1 cellular context compared by ENCODE assay signal in the genomic region with DNA sequence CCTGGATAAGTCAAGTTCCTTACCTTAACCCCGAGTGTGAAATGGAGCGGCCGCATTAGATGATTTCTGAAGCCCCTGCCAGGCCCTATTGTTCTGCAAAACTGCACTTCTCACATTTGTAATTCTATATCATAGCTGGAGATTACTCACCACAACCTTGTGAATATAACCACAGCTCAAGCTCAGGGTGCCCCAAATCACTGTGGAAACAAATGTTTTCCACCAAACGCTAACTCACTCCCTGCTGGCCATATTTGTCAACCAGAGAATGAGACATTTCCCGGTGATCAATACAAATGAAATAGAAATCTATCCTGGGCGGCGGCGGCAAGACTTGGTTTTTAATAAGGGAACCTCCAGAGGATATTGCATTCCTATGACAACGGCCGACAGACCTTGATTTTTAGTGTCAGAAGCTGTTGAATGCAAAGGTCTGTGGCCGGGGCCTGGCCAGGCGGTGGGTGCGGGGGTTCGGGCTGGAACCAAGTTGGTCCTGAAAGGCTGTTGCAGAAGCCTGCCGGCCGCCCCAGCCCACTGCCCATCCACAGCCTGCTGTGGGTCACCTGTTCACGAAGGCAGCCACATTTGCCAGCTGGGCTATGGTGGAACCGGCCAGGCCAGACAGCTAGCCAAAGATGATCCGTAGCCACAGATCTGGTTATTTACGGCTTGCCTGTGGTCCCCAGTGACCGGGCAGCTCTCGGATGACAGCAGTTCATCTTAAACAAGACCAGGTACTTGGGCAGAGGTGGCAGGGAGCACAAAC.
TF ChIP-seq lines count a peak whose summit lies in the region.

No MANE protein-coding gene starts in this region.

TF ChIP-seq in WTC11, 78 proteins besides CTCF, POLR2A, EP300 and RAD21 (continued from another document):
- TF ChIP-seq, protein P1, sequence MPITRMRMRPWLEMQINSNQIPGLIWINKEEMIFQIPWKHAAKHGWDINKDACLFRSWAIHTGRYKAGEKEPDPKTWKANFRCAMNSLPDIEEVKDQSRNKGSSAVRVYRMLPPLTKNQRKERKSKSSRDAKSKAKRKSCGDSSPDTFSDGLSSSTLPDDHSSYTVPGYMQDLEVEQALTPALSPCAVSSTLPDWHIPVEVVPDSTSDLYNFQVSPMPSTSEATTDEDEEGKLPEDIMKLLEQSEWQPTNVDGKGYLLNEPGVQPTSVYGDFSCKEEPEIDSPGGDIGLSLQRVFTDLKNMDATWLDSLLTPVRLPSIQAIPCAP (CRISPR knock-in tag; IDR thresholded peaks at IDR 0.05) = no peak
- TF ChIP-seq NR1H2 (CRISPR knock-in tag; IDR thresholded peaks at IDR 0.05) = no peak
- TF ChIP-seq, protein P2, sequence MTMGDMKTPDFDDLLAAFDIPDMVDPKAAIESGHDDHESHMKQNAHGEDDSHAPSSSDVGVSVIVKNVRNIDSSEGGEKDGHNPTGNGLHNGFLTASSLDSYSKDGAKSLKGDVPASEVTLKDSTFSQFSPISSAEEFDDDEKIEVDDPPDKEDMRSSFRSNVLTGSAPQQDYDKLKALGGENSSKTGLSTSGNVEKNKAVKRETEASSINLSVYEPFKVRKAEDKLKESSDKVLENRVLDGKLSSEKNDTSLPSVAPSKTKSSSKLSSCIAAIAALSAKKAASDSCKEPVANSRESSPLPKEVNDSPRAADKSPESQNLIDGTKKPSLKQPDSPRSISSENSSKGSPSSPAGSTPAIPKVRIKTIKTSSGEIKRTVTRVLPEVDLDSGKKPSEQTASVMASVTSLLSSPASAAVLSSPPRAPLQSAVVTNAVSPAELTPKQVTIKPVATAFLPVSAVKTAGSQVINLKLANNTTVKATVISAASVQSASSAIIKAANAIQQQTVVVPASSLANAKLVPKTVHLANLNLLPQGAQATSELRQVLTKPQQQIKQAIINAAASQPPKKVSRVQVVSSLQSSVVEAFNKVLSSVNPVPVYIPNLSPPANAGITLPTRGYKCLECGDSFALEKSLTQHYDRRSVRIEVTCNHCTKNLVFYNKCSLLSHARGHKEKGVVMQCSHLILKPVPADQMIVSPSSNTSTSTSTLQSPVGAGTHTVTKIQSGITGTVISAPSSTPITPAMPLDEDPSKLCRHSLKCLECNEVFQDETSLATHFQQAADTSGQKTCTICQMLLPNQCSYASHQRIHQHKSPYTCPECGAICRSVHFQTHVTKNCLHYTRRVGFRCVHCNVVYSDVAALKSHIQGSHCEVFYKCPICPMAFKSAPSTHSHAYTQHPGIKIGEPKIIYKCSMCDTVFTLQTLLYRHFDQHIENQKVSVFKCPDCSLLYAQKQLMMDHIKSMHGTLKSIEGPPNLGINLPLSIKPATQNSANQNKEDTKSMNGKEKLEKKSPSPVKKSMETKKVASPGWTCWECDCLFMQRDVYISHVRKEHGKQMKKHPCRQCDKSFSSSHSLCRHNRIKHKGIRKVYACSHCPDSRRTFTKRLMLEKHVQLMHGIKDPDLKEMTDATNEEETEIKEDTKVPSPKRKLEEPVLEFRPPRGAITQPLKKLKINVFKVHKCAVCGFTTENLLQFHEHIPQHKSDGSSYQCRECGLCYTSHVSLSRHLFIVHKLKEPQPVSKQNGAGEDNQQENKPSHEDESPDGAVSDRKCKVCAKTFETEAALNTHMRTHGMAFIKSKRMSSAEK (CRISPR knock-in tag; IDR thresholded peaks at IDR 0.05; ENCODE audit: borderline replicate concordance) = no peak
- TF ChIP-seq, protein P3, sequence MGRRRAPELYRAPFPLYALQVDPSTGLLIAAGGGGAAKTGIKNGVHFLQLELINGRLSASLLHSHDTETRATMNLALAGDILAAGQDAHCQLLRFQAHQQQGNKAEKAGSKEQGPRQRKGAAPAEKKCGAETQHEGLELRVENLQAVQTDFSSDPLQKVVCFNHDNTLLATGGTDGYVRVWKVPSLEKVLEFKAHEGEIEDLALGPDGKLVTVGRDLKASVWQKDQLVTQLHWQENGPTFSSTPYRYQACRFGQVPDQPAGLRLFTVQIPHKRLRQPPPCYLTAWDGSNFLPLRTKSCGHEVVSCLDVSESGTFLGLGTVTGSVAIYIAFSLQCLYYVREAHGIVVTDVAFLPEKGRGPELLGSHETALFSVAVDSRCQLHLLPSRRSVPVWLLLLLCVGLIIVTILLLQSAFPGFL (CRISPR knock-in tag; IDR thresholded peaks at IDR 0.05; ENCODE audit: borderline replicate concordance) = no peak
